2 cellular contexts compared by ENCODE assay signal in genomic region chr11:57772562-57772961, GRCh38.
TF ChIP-seq lines count a peak whose summit lies in the region.

No MANE protein-coding gene starts in this region.

TF ChIP-seq in SK-N-SH treated with all-trans-retinoic acid at 6 μM for 48 hours, 23 proteins besides CTCF, POLR2A, EP300 and RAD21 (continued from another document):
- TF ChIP-seq ARNTL (CRISPR knock-in tag; IDR thresholded peaks at IDR 0.05; ENCODE audit: borderline replicate concordance, low read depth) (no peak), TSHZ2 (CRISPR knock-in tag; IDR thresholded peaks at IDR 0.05) (no peak), PATZ1 (CRISPR knock-in tag; IDR thresholded peaks at IDR 0.05; ENCODE audit: borderline replicate concordance) (no peak), POU6F1 (CRISPR knock-in tag; IDR thresholded peaks at IDR 0.05; ENCODE audit: borderline replicate concordance, low read depth) (no peak), CREB5 (CRISPR knock-in tag; IDR thresholded peaks at IDR 0.05; ENCODE audit: low read depth) (no peak), RARB (CRISPR knock-in tag; IDR thresholded peaks at IDR 0.05) (no peak), TOX (CRISPR knock-in tag; IDR thresholded peaks at IDR 0.05; ENCODE audit: borderline replicate concordance) (no peak), PPARA (CRISPR knock-in tag; IDR thresholded peaks at IDR 0.05; ENCODE audit: borderline replicate concordance) (no peak), OSR1 (CRISPR knock-in tag; IDR thresholded peaks at IDR 0.05) (no peak), CSRNP3 (CRISPR knock-in tag; IDR thresholded peaks at IDR 0.05) (no peak), SNAI2 (CRISPR knock-in tag; IDR thresholded peaks at IDR 0.05) (no peak), ZC3H10 (CRISPR knock-in tag; IDR thresholded peaks at IDR 0.05) (no peak), GLIS3 (CRISPR knock-in tag; IDR thresholded peaks at IDR 0.05) (no peak), ESRRG (CRISPR knock-in tag; IDR thresholded peaks at IDR 0.05) (no peak)

TF ChIP-seq in SK-N-SH, 30 proteins besides CTCF, POLR2A, EP300 and RAD21:
- no peak for TF ChIP-seq REST (IDR thresholded peaks at IDR 0.05; ENCODE audit: low read depth, low read length)
- TF ChIP-seq MAX (IDR thresholded peaks at IDR 0.05; ENCODE audit: low read depth), result no peak
- TF ChIP-seq SMC3 (IDR thresholded peaks at IDR 0.05; ENCODE audit: low read depth, low read length), result no peak
- TF ChIP-seq ELF1 (IDR thresholded peaks at IDR 0.05), result no peak
- no peak for TF ChIP-seq GATA2 (CRISPR knock-in tag; IDR thresholded peaks at IDR 0.05)
- TF ChIP-seq MXI1 (IDR thresholded peaks at IDR 0.05; ENCODE audit: low read depth, low read length), result no peak
- no peak for TF ChIP-seq GABPA (IDR thresholded peaks at IDR 0.05; ENCODE audit: low read depth)
- no peak for TF ChIP-seq RFX5 (IDR thresholded peaks at IDR 0.05; ENCODE audit: low read length)
- TF ChIP-seq ZBTB33 (IDR thresholded peaks at IDR 0.05; ENCODE audit: borderline replicate concordance, low read depth), result no peak
- no peak for TF ChIP-seq FOSL2 (IDR thresholded peaks at IDR 0.05; ENCODE audit: borderline replicate concordance, low read depth)
- no peak for TF ChIP-seq SIN3A (IDR thresholded peaks at IDR 0.05; ENCODE audit: borderline replicate concordance, low read depth, low read length)
- TF ChIP-seq TAF1 (IDR thresholded peaks at IDR 0.05; ENCODE audit: borderline replicate concordance, low read depth, low read length), result no peak
